Comparison of ENCODE assay signal across 1 cellular context in the genomic region with DNA sequence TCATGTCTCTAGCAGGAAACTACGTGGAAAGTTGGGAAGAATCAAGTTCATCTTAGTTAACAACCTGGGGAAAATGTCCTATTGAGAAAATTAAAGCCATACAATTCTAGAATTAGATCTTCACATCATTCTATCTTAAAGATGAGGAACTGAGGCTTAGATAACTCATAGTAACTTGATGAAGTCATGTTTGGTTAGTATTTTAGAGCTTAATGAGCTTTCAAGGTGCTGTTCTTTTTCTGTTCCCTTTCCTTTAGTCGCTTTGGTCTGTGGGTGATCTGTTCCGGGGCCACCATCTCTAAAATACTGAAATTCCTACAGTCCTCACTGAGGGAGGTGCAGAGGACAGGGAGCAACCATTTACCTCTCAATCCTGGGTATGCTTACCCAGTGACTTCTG.
TF ChIP-seq lines count a peak whose summit lies in the region.

No MANE protein-coding gene starts in this region.

TF ChIP-seq in GM12878, 131 proteins besides CTCF, POLR2A, EP300 and RAD21:
- no peak for TF ChIP-seq TCF7 (IDR thresholded peaks at IDR 0.05; ENCODE audit: borderline replicate concordance)
- TF ChIP-seq, protein P1, sequence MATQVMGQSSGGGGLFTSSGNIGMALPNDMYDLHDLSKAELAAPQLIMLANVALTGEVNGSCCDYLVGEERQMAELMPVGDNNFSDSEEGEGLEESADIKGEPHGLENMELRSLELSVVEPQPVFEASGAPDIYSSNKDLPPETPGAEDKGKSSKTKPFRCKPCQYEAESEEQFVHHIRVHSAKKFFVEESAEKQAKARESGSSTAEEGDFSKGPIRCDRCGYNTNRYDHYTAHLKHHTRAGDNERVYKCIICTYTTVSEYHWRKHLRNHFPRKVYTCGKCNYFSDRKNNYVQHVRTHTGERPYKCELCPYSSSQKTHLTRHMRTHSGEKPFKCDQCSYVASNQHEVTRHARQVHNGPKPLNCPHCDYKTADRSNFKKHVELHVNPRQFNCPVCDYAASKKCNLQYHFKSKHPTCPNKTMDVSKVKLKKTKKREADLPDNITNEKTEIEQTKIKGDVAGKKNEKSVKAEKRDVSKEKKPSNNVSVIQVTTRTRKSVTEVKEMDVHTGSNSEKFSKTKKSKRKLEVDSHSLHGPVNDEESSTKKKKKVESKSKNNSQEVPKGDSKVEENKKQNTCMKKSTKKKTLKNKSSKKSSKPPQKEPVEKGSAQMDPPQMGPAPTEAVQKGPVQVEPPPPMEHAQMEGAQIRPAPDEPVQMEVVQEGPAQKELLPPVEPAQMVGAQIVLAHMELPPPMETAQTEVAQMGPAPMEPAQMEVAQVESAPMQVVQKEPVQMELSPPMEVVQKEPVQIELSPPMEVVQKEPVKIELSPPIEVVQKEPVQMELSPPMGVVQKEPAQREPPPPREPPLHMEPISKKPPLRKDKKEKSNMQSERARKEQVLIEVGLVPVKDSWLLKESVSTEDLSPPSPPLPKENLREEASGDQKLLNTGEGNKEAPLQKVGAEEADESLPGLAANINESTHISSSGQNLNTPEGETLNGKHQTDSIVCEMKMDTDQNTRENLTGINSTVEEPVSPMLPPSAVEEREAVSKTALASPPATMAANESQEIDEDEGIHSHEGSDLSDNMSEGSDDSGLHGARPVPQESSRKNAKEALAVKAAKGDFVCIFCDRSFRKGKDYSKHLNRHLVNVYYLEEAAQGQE (IDR thresholded peaks at IDR 0.05; ENCODE audit: low read depth, low read length), result no peak
- TF ChIP-seq, protein P2, sequence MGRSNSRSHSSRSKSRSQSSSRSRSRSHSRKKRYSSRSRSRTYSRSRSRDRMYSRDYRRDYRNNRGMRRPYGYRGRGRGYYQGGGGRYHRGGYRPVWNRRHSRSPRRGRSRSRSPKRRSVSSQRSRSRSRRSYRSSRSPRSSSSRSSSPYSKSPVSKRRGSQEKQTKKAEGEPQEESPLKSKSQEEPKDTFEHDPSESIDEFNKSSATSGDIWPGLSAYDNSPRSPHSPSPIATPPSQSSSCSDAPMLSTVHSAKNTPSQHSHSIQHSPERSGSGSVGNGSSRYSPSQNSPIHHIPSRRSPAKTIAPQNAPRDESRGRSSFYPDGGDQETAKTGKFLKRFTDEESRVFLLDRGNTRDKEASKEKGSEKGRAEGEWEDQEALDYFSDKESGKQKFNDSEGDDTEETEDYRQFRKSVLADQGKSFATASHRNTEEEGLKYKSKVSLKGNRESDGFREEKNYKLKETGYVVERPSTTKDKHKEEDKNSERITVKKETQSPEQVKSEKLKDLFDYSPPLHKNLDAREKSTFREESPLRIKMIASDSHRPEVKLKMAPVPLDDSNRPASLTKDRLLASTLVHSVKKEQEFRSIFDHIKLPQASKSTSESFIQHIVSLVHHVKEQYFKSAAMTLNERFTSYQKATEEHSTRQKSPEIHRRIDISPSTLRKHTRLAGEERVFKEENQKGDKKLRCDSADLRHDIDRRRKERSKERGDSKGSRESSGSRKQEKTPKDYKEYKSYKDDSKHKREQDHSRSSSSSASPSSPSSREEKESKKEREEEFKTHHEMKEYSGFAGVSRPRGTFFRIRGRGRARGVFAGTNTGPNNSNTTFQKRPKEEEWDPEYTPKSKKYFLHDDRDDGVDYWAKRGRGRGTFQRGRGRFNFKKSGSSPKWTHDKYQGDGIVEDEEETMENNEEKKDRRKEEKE (IDR thresholded peaks at IDR 0.05), result no peak
- no peak for TF ChIP-seq TCF3 (IDR thresholded peaks at IDR 0.05; ENCODE audit: borderline replicate concordance, insufficient read depth, low read depth, low read length)
- TF ChIP-seq IKZF2 (IDR thresholded peaks at IDR 0.05), result peak in 1 of 2 experiments; percentile 46; a peak in 2 of 4 replicates
- peak; percentile 35; the same call in 1 of the 2 replicates for TF ChIP-seq BMI1 (IDR thresholded peaks at IDR 0.05; ENCODE audit: borderline replicate concordance)
- TF ChIP-seq, protein P3, sequence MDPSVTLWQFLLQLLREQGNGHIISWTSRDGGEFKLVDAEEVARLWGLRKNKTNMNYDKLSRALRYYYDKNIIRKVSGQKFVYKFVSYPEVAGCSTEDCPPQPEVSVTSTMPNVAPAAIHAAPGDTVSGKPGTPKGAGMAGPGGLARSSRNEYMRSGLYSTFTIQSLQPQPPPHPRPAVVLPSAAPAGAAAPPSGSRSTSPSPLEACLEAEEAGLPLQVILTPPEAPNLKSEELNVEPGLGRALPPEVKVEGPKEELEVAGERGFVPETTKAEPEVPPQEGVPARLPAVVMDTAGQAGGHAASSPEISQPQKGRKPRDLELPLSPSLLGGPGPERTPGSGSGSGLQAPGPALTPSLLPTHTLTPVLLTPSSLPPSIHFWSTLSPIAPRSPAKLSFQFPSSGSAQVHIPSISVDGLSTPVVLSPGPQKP (IDR thresholded peaks at IDR 0.05; ENCODE audit: low read depth, low read length), result no peak
- TF ChIP-seq BCL11A (IDR thresholded peaks at IDR 0.05; ENCODE audit: low read depth, low read length), result peak; percentile 70
- peak; percentile 37; the same call in 1 of the 2 replicates for TF ChIP-seq CREM (IDR thresholded peaks at IDR 0.05; ENCODE audit: low read depth)
- no peak for TF ChIP-seq ZBED1 (IDR thresholded peaks at IDR 0.05; ENCODE audit: borderline replicate concordance)
- TF ChIP-seq MTA2 (IDR thresholded peaks at IDR 0.05; ENCODE audit: low read depth), result peak; percentile 89
- TF ChIP-seq, protein P4, sequence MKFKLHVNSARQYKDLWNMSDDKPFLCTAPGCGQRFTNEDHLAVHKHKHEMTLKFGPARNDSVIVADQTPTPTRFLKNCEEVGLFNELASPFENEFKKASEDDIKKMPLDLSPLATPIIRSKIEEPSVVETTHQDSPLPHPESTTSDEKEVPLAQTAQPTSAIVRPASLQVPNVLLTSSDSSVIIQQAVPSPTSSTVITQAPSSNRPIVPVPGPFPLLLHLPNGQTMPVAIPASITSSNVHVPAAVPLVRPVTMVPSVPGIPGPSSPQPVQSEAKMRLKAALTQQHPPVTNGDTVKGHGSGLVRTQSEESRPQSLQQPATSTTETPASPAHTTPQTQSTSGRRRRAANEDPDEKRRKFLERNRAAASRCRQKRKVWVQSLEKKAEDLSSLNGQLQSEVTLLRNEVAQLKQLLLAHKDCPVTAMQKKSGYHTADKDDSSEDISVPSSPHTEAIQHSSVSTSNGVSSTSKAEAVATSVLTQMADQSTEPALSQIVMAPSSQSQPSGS (IDR thresholded peaks at IDR 0.05; ENCODE audit: low read length), result peak; percentile 13; the same call in 1 of the 2 replicates
- no peak for TF ChIP-seq SREBF1 (IDR thresholded peaks at IDR 0.05; ENCODE audit: low read length)
- peak; percentile 27; the same call in 1 of the 2 replicates for TF ChIP-seq CREB1 (IDR thresholded peaks at IDR 0.05; ENCODE audit: low read depth)
- peak; percentile 62 for TF ChIP-seq RUNX3 (IDR thresholded peaks at IDR 0.05; ENCODE audit: low read length)
- TF ChIP-seq, protein P5, sequence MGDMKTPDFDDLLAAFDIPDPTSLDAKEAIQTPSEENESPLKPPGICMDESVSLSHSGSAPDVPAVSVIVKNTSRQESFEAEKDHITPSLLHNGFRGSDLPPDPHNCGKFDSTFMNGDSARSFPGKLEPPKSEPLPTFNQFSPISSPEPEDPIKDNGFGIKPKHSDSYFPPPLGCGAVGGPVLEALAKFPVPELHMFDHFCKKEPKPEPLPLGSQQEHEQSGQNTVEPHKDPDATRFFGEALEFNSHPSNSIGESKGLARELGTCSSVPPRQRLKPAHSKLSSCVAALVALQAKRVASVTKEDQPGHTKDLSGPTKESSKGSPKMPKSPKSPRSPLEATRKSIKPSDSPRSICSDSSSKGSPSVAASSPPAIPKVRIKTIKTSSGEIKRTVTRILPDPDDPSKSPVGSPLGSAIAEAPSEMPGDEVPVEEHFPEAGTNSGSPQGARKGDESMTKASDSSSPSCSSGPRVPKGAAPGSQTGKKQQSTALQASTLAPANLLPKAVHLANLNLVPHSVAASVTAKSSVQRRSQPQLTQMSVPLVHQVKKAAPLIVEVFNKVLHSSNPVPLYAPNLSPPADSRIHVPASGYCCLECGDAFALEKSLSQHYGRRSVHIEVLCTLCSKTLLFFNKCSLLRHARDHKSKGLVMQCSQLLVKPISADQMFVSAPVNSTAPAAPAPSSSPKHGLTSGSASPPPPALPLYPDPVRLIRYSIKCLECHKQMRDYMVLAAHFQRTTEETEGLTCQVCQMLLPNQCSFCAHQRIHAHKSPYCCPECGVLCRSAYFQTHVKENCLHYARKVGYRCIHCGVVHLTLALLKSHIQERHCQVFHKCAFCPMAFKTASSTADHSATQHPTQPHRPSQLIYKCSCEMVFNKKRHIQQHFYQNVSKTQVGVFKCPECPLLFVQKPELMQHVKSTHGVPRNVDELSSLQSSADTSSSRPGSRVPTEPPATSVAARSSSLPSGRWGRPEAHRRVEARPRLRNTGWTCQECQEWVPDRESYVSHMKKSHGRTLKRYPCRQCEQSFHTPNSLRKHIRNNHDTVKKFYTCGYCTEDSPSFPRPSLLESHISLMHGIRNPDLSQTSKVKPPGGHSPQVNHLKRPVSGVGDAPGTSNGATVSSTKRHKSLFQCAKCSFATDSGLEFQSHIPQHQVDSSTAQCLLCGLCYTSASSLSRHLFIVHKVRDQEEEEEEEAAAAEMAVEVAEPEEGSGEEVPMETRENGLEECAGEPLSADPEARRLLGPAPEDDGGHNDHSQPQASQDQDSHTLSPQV (IDR thresholded peaks at IDR 0.05), result no peak
- peak; percentile 39; the same call in 1 of the 2 replicates for TF ChIP-seq JUNB (IDR thresholded peaks at IDR 0.05)
- no peak for TF ChIP-seq POU2F2 (IDR thresholded peaks at IDR 0.05; ENCODE audit: borderline replicate concordance, low read depth, low read length)
- TF ChIP-seq NBN (IDR thresholded peaks at IDR 0.05), result 0 out of 2 replicates have a peak, but pooled peaks have one; percentile 17
- TF ChIP-seq NR2C2 (IDR thresholded peaks at IDR 0.05; ENCODE audit: borderline replicate concordance, control insufficient read depth, insufficient read length, low read depth), result no peak
- peak; percentile 88 for TF ChIP-seq ATF7 (IDR thresholded peaks at IDR 0.05; ENCODE audit: low read depth)
- peak; percentile 60; the same call in 1 of the 2 replicates for TF ChIP-seq NFIC (IDR thresholded peaks at IDR 0.05; ENCODE audit: low read depth, low read length)
- TF ChIP-seq PML (IDR thresholded peaks at IDR 0.05; ENCODE audit: low read length), result no peak
- peak; percentile 82 for TF ChIP-seq SPI1 (IDR thresholded peaks at IDR 0.05; ENCODE audit: borderline replicate concordance, insufficient read depth, low read depth, low read length)
- TF ChIP-seq, protein P6, sequence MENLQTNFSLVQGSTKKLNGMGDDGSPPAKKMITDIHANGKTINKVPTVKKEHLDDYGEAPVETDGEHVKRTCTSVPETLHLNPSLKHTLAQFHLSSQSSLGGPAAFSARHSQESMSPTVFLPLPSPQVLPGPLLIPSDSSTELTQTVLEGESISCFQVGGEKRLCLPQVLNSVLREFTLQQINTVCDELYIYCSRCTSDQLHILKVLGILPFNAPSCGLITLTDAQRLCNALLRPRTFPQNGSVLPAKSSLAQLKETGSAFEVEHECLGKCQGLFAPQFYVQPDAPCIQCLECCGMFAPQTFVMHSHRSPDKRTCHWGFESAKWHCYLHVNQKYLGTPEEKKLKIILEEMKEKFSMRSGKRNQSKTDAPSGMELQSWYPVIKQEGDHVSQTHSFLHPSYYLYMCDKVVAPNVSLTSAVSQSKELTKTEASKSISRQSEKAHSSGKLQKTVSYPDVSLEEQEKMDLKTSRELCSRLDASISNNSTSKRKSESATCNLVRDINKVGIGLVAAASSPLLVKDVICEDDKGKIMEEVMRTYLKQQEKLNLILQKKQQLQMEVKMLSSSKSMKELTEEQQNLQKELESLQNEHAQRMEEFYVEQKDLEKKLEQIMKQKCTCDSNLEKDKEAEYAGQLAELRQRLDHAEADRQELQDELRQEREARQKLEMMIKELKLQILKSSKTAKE (IDR thresholded peaks at IDR 0.05; ENCODE audit: low read depth, poor library complexity, severe bottlenecking), result no peak
- TF ChIP-seq MEF2A (IDR thresholded peaks at IDR 0.05; ENCODE audit: insufficient read depth, low read depth, low read length), result peak; percentile 50; the same call in 1 of the 2 replicates
- no peak for TF ChIP-seq TARDBP (IDR thresholded peaks at IDR 0.05; ENCODE audit: borderline replicate concordance)
- no peak for TF ChIP-seq RBBP5 (conservative IDR thresholded peaks at IDR 0.05)
